Comparison of ENCODE assay signal across 7 cellular contexts in genomic region chr17:62147284-62147683, GRCh38.
"Had no signal": no experiment of that assay in that cellular context is flagged by ENCODE, and none has a peak within 500 bp of the region (broad histone marks: within the 10 kb centered on the region; RNA-seq: fewer than 3 reads in every experiment).

No MANE protein-coding gene starts in this region.

- H3K4me1 Mint-ChIP-seq: IgD-negative memory B cell had no signal

- DNase-seq: IMR-90, KBM-7, KG1 had no signal

- H3K27ac ChIP-seq: HL-60, KMS-11 had no signal

- FAIRE-seq: HTR-8/SVneo had no signal

- H3K4me3 Mint-ChIP-seq: IgD-negative memory B cell had no signal

- H3K4me2 ChIP-seq: KMS-11 had no signal

- H3K9ac ChIP-seq: KMS-11 had no signal

- H3K27ac Mint-ChIP-seq: IgD-negative memory B cell had no signal

- H3K36me3 Mint-ChIP-seq: IgD-negative memory B cell had no signal

- H3K9me3 Mint-ChIP-seq: IgD-negative memory B cell had no signal
